ENCODE assay signal across 17 cellular contexts in the genomic region with DNA sequence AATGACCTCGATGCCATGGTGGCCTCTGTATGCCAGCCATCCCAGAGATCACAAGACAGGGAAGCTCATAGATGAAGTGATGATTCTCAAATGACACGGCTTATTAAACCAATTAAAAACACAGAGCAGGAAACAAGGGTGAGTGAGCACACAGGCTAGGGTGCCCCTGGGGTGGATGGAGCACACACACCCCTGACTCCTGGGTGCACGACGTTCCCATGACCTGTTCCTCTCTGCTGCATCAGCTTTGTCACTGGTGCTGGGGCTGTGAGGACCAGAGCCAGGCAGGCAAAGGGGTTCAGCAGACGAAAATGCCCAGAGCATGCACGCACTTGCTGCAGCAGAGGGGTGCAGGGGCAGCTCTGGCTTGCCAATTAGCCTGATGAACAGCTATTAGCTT.
"Had no signal": no experiment of that assay in that cellular context is flagged by ENCODE, and none has a peak within 500 bp of the region (broad histone marks: within the 10 kb centered on the region; RNA-seq: fewer than 3 reads in every experiment).

No MANE protein-coding gene starts in this region.

- H3K27me3 ChIP-seq: ascending aorta, colonic mucosa, uterus had no signal

- DNase-seq: activated CD4-positive, alpha-beta T cell treated with anti-CD3 and anti-CD28 coated beads, Interleukin-2, amount 10 ng/mL, durations not matched to agents 24 days and 14 days; activated CD8-positive, alpha-beta T cell treated with anti-CD3 and anti-CD28 coated beads for 36 hours; activated T-cell treated with anti-CD3 and anti-CD28 coated beads, Interleukin-2, amount 50 U/mL, for 4 hours; colonic mucosa; erythroblast; foreskin melanocyte; kidney glomerular epithelial cell; left ventricle myocardium superior; stimulated activated CD4-positive, alpha-beta T cell treated with anti-CD3 and anti-CD28 coated beads, Interleukin-12 subunit alpha, Interleukin-12 subunit beta, amount 100 ng/mL, for 4 hours; stimulated activated CD4-positive, alpha-beta T cell treated with anti-CD3 and anti-CD28 coated beads, Interleukin-1b, Interleukin-23, amount 100 ng/mL, for 48 hours; transverse colon; uterus had no signal

- H3K4me3 Mint-ChIP-seq: activated CD4-positive, alpha-beta T cell treated with anti-CD3 and anti-CD28 coated beads, Interleukin-2, amount 10 ng/mL, durations not matched to agents 24 days and 14 days; activated CD8-positive, alpha-beta T cell treated with anti-CD3 and anti-CD28 coated beads for 36 hours; activated naive CD4-positive, alpha-beta T cell treated with anti-CD3 and anti-CD28 coated beads, Interleukin-2, amount 50 U/mL, for 24 hours; activated T-cell treated with anti-CD3 and anti-CD28 coated beads, Interleukin-2, amount 50 U/mL, for 4 hours; central memory CD8-positive, alpha-beta T cell; natural killer cell treated with Interleukin-12 subunit alpha and Interleukin-12 subunit beta and Interleukin-15 and Interleukin-18, amount 100 ng/mL, for 72 hours; stimulated activated naive CD8-positive, alpha-beta T cell treated with anti-CD3 and anti-CD28 coated beads, Interleukin-15, Interleukin-2, amounts not matched to agents 100 ng/mL and 50 ng/mL, for 24 hours had no signal

- H3K27ac Mint-ChIP-seq: activated CD4-positive, alpha-beta T cell treated with anti-CD3 and anti-CD28 coated beads, Interleukin-2, amount 10 ng/mL, durations not matched to agents 24 days and 14 days; activated CD8-positive, alpha-beta T cell treated with anti-CD3 and anti-CD28 coated beads for 36 hours; activated naive CD4-positive, alpha-beta T cell treated with anti-CD3 and anti-CD28 coated beads, Interleukin-2, amount 50 U/mL, for 24 hours; natural killer cell treated with Interleukin-12 subunit alpha and Interleukin-12 subunit beta and Interleukin-15 and Interleukin-18, amount 100 ng/mL, for 72 hours; stimulated activated naive CD8-positive, alpha-beta T cell treated with anti-CD3 and anti-CD28 coated beads, Interleukin-15, Interleukin-2, amounts not matched to agents 100 ng/mL and 50 ng/mL, for 24 hours had no signal

- H3K27ac ChIP-seq: ascending aorta, colonic mucosa, transverse colon, uterus had no signal

- H3K4me1 ChIP-seq: ascending aorta, colonic mucosa, transverse colon, uterus had no signal

- H3K4me3 ChIP-seq: ascending aorta, colonic mucosa, transverse colon, uterus had no signal

- H3K36me3 Mint-ChIP-seq: activated naive CD4-positive, alpha-beta T cell treated with anti-CD3 and anti-CD28 coated beads, Interleukin-2, amount 50 U/mL, for 24 hours; natural killer cell treated with Interleukin-12 subunit alpha and Interleukin-12 subunit beta and Interleukin-15 and Interleukin-18, amount 100 ng/mL, for 72 hours had no signal

- H3K9me3 ChIP-seq: ascending aorta, colonic mucosa, transverse colon, uterus had no signal

- H3K9me3 Mint-ChIP-seq: activated CD4-positive, alpha-beta T cell treated with anti-CD3 and anti-CD28 coated beads, Interleukin-2, amount 10 ng/mL, durations not matched to agents 24 days and 14 days; activated CD8-positive, alpha-beta T cell treated with anti-CD3 and anti-CD28 coated beads for 36 hours; activated naive CD4-positive, alpha-beta T cell treated with anti-CD3 and anti-CD28 coated beads, Interleukin-2, amount 50 U/mL, for 24 hours; activated T-cell treated with anti-CD3 and anti-CD28 coated beads, Interleukin-2, amount 50 U/mL, for 4 hours; central memory CD8-positive, alpha-beta T cell; natural killer cell treated with Interleukin-12 subunit alpha and Interleukin-12 subunit beta and Interleukin-15 and Interleukin-18, amount 100 ng/mL, for 72 hours; stimulated activated naive CD8-positive, alpha-beta T cell treated with anti-CD3 and anti-CD28 coated beads, Interleukin-15, Interleukin-2, amounts not matched to agents 100 ng/mL and 50 ng/mL, for 24 hours had no signal

- ATAC-seq: activated CD8-positive, alpha-beta T cell treated with anti-CD3 and anti-CD28 coated beads for 36 hours; activated T-cell treated with anti-CD3 and anti-CD28 coated beads, Interleukin-2, amount 50 U/mL, for 4 hours; left ventricle myocardium superior; natural killer cell treated with Interleukin-12 subunit alpha and Interleukin-12 subunit beta and Interleukin-15 and Interleukin-18, amount 100 ng/mL, for 72 hours had no signal

- H3K36me3 ChIP-seq: ascending aorta, colonic mucosa, transverse colon, uterus had no signal

- H3K27me3 Mint-ChIP-seq: activated CD8-positive, alpha-beta T cell treated with anti-CD3 and anti-CD28 coated beads for 36 hours; activated naive CD4-positive, alpha-beta T cell treated with anti-CD3 and anti-CD28 coated beads, Interleukin-2, amount 50 U/mL, for 24 hours; central memory CD8-positive, alpha-beta T cell; stimulated activated naive CD8-positive, alpha-beta T cell treated with anti-CD3 and anti-CD28 coated beads, Interleukin-15, Interleukin-2, amounts not matched to agents 100 ng/mL and 50 ng/mL, for 24 hours had no signal
